17 cellular contexts compared by ENCODE assay signal in genomic region chr3:57777774-57778173, GRCh38.
"Had no signal": no experiment of that assay in that cellular context is flagged by ENCODE, and none has a peak within 500 bp of the region (broad histone marks: within the 10 kb centered on the region; RNA-seq: fewer than 3 reads in every experiment).

No MANE protein-coding gene starts in this region.

- ATAC-seq: effector memory CD8-positive, alpha-beta T cell; left lobe of liver; natural killer cell treated with Interleukin-12 subunit alpha and Interleukin-12 subunit beta and Interleukin-15 and Interleukin-18, amount 100 ng/mL, for 72 hours; stimulated activated naive CD8-positive, alpha-beta T cell treated with anti-CD3 and anti-CD28 coated beads, Interleukin-15, Interleukin-2, amounts not matched to agents 100 U/mL and 50 U/mL, for 24 hours; T-helper 17 cell had no signal

- H3K27ac Mint-ChIP-seq: activated B cell treated with CpG ODN at 0.5 μM for 24 hours; activated CD4-positive, alpha-beta T cell treated with anti-CD3 and anti-CD28 coated beads, Interleukin-2, amount 10 ng/mL, durations not matched to agents 24 days and 14 days; activated T-helper 1 cell treated with anti-CD3 and anti-CD28 coated beads, Interleukin-12 subunit alpha, Interleukin-12 subunit beta, Interleukin-2, Interleukin-4 antibody, amounts not matched to agents 30 ng/mL and 10 ng/mL and 1 ng/mL, durations not matched to agents 14 hours and 24 hours and 36 hours; memory B cell; T-helper 17 cell had no signal

- H3K27me3 ChIP-seq: heart left ventricle, sigmoid colon had no signal

- H3K9me3 Mint-ChIP-seq: activated B cell treated with CpG ODN at 0.5 μM for 24 hours; activated CD4-positive, alpha-beta T cell treated with anti-CD3 and anti-CD28 coated beads, Interleukin-2, amount 10 ng/mL, durations not matched to agents 24 days and 14 days; activated T-helper 1 cell treated with anti-CD3 and anti-CD28 coated beads, Interleukin-12 subunit alpha, Interleukin-12 subunit beta, Interleukin-2, Interleukin-4 antibody, amounts not matched to agents 30 ng/mL and 10 ng/mL and 1 ng/mL, durations not matched to agents 14 hours and 24 hours and 36 hours; effector memory CD8-positive, alpha-beta T cell; memory B cell; natural killer cell treated with Interleukin-12 subunit alpha and Interleukin-12 subunit beta and Interleukin-15 and Interleukin-18, amount 100 ng/mL, for 72 hours had no signal

- H3K27me3 Mint-ChIP-seq: activated B cell treated with CpG ODN at 0.5 μM for 24 hours; activated CD4-positive, alpha-beta T cell treated with anti-CD3 and anti-CD28 coated beads, Interleukin-2, amount 10 ng/mL, durations not matched to agents 24 days and 14 days; effector memory CD8-positive, alpha-beta T cell; memory B cell; natural killer cell treated with Interleukin-12 subunit alpha and Interleukin-12 subunit beta and Interleukin-15 and Interleukin-18, amount 100 ng/mL, for 72 hours; T-helper 17 cell had no signal

- H3K4me3 Mint-ChIP-seq: activated B cell treated with CpG ODN at 0.5 μM for 24 hours; activated CD4-positive, alpha-beta T cell treated with anti-CD3 and anti-CD28 coated beads, Interleukin-2, amount 10 ng/mL, durations not matched to agents 24 days and 14 days; activated T-helper 1 cell treated with anti-CD3 and anti-CD28 coated beads, Interleukin-12 subunit alpha, Interleukin-12 subunit beta, Interleukin-2, Interleukin-4 antibody, amounts not matched to agents 30 ng/mL and 10 ng/mL and 1 ng/mL, durations not matched to agents 14 hours and 24 hours and 36 hours; effector memory CD8-positive, alpha-beta T cell; memory B cell; natural killer cell treated with Interleukin-12 subunit alpha and Interleukin-12 subunit beta and Interleukin-15 and Interleukin-18, amount 100 ng/mL, for 72 hours; T-helper 17 cell had no signal

- H3K36me3 Mint-ChIP-seq: natural killer cell treated with Interleukin-12 subunit alpha and Interleukin-12 subunit beta and Interleukin-15 and Interleukin-18, amount 100 ng/mL, for 72 hours had no signal

- H3K9me3 ChIP-seq: heart left ventricle, sigmoid colon had no signal

- H3K36me3 ChIP-seq: heart left ventricle, sigmoid colon had no signal

- H3K27ac ChIP-seq: heart left ventricle, sigmoid colon had no signal

- H3K4me3 ChIP-seq: heart left ventricle, sigmoid colon had no signal

- DNase-seq: activated B cell treated with CpG ODN at 0.5 μM for 24 hours; activated CD4-positive, alpha-beta T cell treated with anti-CD3 and anti-CD28 coated beads, Interleukin-2, amount 10 ng/mL, durations not matched to agents 24 days and 14 days; activated naive CD4-positive, alpha-beta T cell; caudate nucleus; effector memory CD8-positive, alpha-beta T cell; erythroblast; foreskin melanocyte; heart left ventricle; occipital lobe; sigmoid colon; stimulated activated CD4-positive, alpha-beta T cell treated with anti-CD3 and anti-CD28 coated beads, Interleukin-12 subunit alpha, Interleukin-12 subunit beta, amount 100 ng/mL, for 4 hours; stimulated activated naive CD8-positive, alpha-beta T cell treated with anti-CD3 and anti-CD28 coated beads, Interleukin-15, Interleukin-2, amounts not matched to agents 100 U/mL and 50 U/mL, for 24 hours; T-helper 17 cell had no signal
